Comparison of ENCODE assay signal across 17 cellular contexts in genomic region chr11:85751738-85752137, GRCh38. TPM values are rescaled to one million over a fixed set of nuclear protein-coding genes. Genes with fewer than 3 reads are reported as not detected.
DNase-seq lines count a peak whose midpoint lies in the region; ATAC-seq lines count a peak whose summit lies in the region.
"Had no signal": no experiment of that assay in that cellular context is flagged by ENCODE, and none has a peak within 500 bp of the region (broad histone marks: within the 10 kb centered on the region; RNA-seq: fewer than 3 reads in every experiment).

No MANE protein-coding gene starts in this region.

- no peaks in the 10 kb centered on the region for H3K9me3 ChIP-seq in T-helper 17 cell (ENCODE audit: control insufficient read depth, low read length, poor library complexity, severe bottlenecking)
- H3K9me3 ChIP-seq: body of pancreas, SJSA1 had no signal

- no peak for DNase-seq in activated naive CD4-positive, alpha-beta T cell treated with Interleukin-2 at 50 U/mL for 16 hours
- DNase-seq in T-helper 17 cell: no peak
- peak; percentile 11 for DNase-seq in fibroblast of gingiva (ENCODE audit: low read depth)
- DNase-seq in anterior cingulate cortex (lab: John Stamatoyannopoulos, UW): no peak
- no peak for DNase-seq in NCI-H1048 (lab: John Stamatoyannopoulos, UW)
- DNase-seq in dermis blood vessel endothelial cell: no peak
- DNase-seq: activated effector memory CD4-positive, alpha-beta T cell treated with Interleukin-2 at 50 U/mL for 16 hours; left ventricle myocardium superior; NCI-H1105; NCI-H2107; NCI-H69; OCI-M1; stimulated activated CD4-positive, alpha-beta T cell treated with anti-CD3 and anti-CD28 coated beads, Interleukin-2, amount 100 ng/mL, for 48 hours had no signal

- no peak for ATAC-seq in T-helper 17 cell
- ATAC-seq in HG02870 (IDR thresholded peaks at IDR 0.05; ENCODE audit: unreplicated experiment): no peak
- ATAC-seq: left ventricle myocardium superior had no signal

- H3K4me1 Mint-ChIP-seq in activated naive CD4-positive, alpha-beta T cell treated with anti-CD3 and anti-CD28 coated beads, Interleukin-2, amount 50 U/mL, for 24 hours: peaks cover 94% of the 10 kb centered on the region
- H3K4me1 Mint-ChIP-seq in T-helper 17 cell: peaks cover 59% of the 10 kb centered on the region

- H3K9me3 Mint-ChIP-seq in activated naive CD4-positive, alpha-beta T cell treated with anti-CD3 and anti-CD28 coated beads, Interleukin-2, amount 50 U/mL, for 24 hours: peaks cover 4% of the 10 kb centered on the region

- no peaks in the 10 kb centered on the region for H3K27me3 Mint-ChIP-seq in activated naive CD4-positive, alpha-beta T cell treated with anti-CD3 and anti-CD28 coated beads, Interleukin-2, amount 50 U/mL, for 24 hours
- no peaks in the 10 kb centered on the region for H3K27me3 Mint-ChIP-seq in T-helper 17 cell

- peak overlapping the region; percentile 88 for H3K27ac Mint-ChIP-seq in activated naive CD4-positive, alpha-beta T cell treated with anti-CD3 and anti-CD28 coated beads, Interleukin-2, amount 50 U/mL, for 24 hours
- H3K27ac Mint-ChIP-seq in T-helper 17 cell: peak overlapping the region; percentile 93

- H3K4me3 Mint-ChIP-seq in activated naive CD4-positive, alpha-beta T cell treated with anti-CD3 and anti-CD28 coated beads, Interleukin-2, amount 50 U/mL, for 24 hours: peak overlapping the region; percentile 77
- H3K4me3 Mint-ChIP-seq in T-helper 17 cell: peak overlapping the region; percentile 75

- H3K36me3 Mint-ChIP-seq in activated naive CD4-positive, alpha-beta T cell treated with anti-CD3 and anti-CD28 coated beads, Interleukin-2, amount 50 U/mL, for 24 hours: peaks cover 11% of the 10 kb centered on the region
- no peaks in the 10 kb centered on the region for H3K36me3 Mint-ChIP-seq in T-helper 17 cell (ENCODE audit: low read depth)

RNA-seq across cellular contexts. Expression of gene SYTL2, which starts 59.2 kb away (rescaled TPM):
- total RNA-seq in T-helper 17 cell (10 to 100 TPM; 50.0 to 58.8 TPM), dermis blood vessel endothelial cell (1.7 and 2.0 TPM in 2 replicates)

Comparison
In these comparisons a context has a peak if more than half of its experiments do, and no peak if none do; other contexts are left out.
1. RNA of gene SYTL2, which starts 59.2 kb away (total RNA-seq): 50.0 to 58.8 TPM in T-helper 17 cell; 1.7 to 2.0 TPM in dermis blood vessel endothelial cell; every median in the first group is over 10 times any median in the second.